In genomic region chr20:45834797-45835161, GRCh38 we compare ENCODE assay signal across 9 cellular contexts. TPM values are rescaled to one million over a fixed set of nuclear protein-coding genes. Genes with fewer than 3 reads are reported as not detected.
DNase-seq lines count a peak whose midpoint lies in the region; ATAC-seq and TF ChIP-seq lines count a peak whose summit lies in the region.
"Had no signal": no experiment of that assay in that cellular context is flagged by ENCODE, and none has a peak within 500 bp of the region (broad histone marks: within the 10 kb centered on the region; RNA-seq: fewer than 3 reads in every experiment).

No MANE protein-coding gene starts in this region.

- no peaks in the 10 kb centered on the region for H3K9me3 Mint-ChIP-seq in activated T-cell treated with anti-CD3 and anti-CD28 coated beads, Interleukin-2, amount 50 U/mL, for 24 hours

- H3K9me3 ChIP-seq in lower lobe of right lung (no peaks in the 10 kb centered on the region), thoracic aorta (no peaks in the 10 kb centered on the region)

- DNase-seq in activated T-cell treated with anti-CD3 and anti-CD28 coated beads, Interleukin-2, amount 50 U/mL, for 24 hours, result no peak
- no peak for DNase-seq in activated T-cell treated with anti-CD3 and anti-CD28 coated beads, Interleukin-2, amount 50 U/mL, for 48 hours
- DNase-seq in caudate nucleus (lab: John Stamatoyannopoulos, UW), result no peak
- DNase-seq in lower lobe of right lung, result no peak
- no peak for DNase-seq in thoracic aorta (ENCODE audit: low spot score)
- DNase-seq in putamen (ENCODE audit: low spot score), result no peak

- H3K4me1 ChIP-seq in lower lobe of right lung, result peaks cover 46% of the 10 kb centered on the region
- peaks cover 18 to 45% of the 10 kb centered on the region in 2 donors for H3K4me1 ChIP-seq in thoracic aorta (ENCODE audit: control insufficient read depth in 1 of 2, low read depth in 2 of 2)

- peak overlapping the region; percentile 84 for H3K27ac ChIP-seq in caudate nucleus (ENCODE audit: low read depth, low read length)
- peak overlapping the region; percentile 95 for H3K27ac ChIP-seq in lower lobe of right lung
- peak overlapping the region; percentile 93 to 98 for H3K27ac ChIP-seq in thoracic aorta
- H3K27ac ChIP-seq: KMS-11 had no signal

- no peak overlapping the region for H3K27ac Mint-ChIP-seq in activated T-cell treated with anti-CD3 and anti-CD28 coated beads, Interleukin-2, amount 50 U/mL, for 24 hours

- no peaks in the 10 kb centered on the region for H3K27me3 ChIP-seq in lower lobe of right lung (ENCODE audit: low read depth)
- no peaks in the 10 kb centered on the region for H3K27me3 ChIP-seq in thoracic aorta (replicated peaks; ENCODE audit: insufficient read depth)

- H3K27me3 Mint-ChIP-seq in activated T-cell treated with anti-CD3 and anti-CD28 coated beads, Interleukin-2, amount 50 U/mL, for 24 hours, result no peaks in the 10 kb centered on the region

- H3K36me3 ChIP-seq in lower lobe of right lung (peaks cover 6% of the 10 kb centered on the region), thoracic aorta (peaks cover 8% of the 10 kb centered on the region)

- peaks cover 12% of the 10 kb centered on the region for H3K4me1 Mint-ChIP-seq in activated T-cell treated with anti-CD3 and anti-CD28 coated beads, Interleukin-2, amount 50 U/mL, for 24 hours (ENCODE audit: low read depth)

- ATAC-seq in lower lobe of right lung, result no peak
- no peak for ATAC-seq in thoracic aorta (ENCODE audit: insufficient number of reproducible peaks, low FRiP score, low read depth)
- ATAC-seq in HG02588 (IDR thresholded peaks at IDR 0.05; ENCODE audit: unreplicated experiment), result no peak
- ATAC-seq in GM18909 (IDR thresholded peaks at IDR 0.05; ENCODE audit: poor library complexity, unreplicated experiment), result no peak

- intact Hi-C loops in lower lobe of right lung (cut with DNase I), result no loop called here

- H3K4me3 Mint-ChIP-seq in activated T-cell treated with anti-CD3 and anti-CD28 coated beads, Interleukin-2, amount 50 U/mL, for 24 hours, result peak overlapping the region; percentile 71

- no peak for TF ChIP-seq CTCF in lower lobe of right lung (IDR thresholded peaks at IDR 0.05)
- TF ChIP-seq CTCF in thoracic aorta (IDR thresholded peaks at IDR 0.05), result no peak

- H3K36me3 Mint-ChIP-seq in activated T-cell treated with anti-CD3 and anti-CD28 coated beads, Interleukin-2, amount 50 U/mL, for 24 hours (ENCODE audit: low read depth), result no peaks in the 10 kb centered on the region

- peak overlapping the region; percentile 84 for H3K4me3 ChIP-seq in lower lobe of right lung
- peak overlapping the region; percentile 95 for H3K4me3 ChIP-seq in thoracic aorta

RNA-seq across cellular contexts. Expression of gene SNX21, which starts 1.2 kb away (rescaled TPM):
- total RNA-seq in lower lobe of right lung, result 24.1 TPM
- total RNA-seq in thoracic aorta, result 100 to 1,000 TPM in 1 of 2 donors, 10 to 100 TPM in 1; 78.2 to 133 TPM

RNA-seq across cellular contexts. Expression of gene TNNC2, which starts 7.7 kb away (rescaled TPM):
- total RNA-seq in lower lobe of right lung (not detected), thoracic aorta (not detected)

RNA-seq across cellular contexts. Expression of gene UBE2C, which starts 22.3 kb away (rescaled TPM):
- total RNA-seq in lower lobe of right lung, result 3.5 TPM
- total RNA-seq in thoracic aorta, result not detected

RNA-seq across cellular contexts. Expression of gene ACOT8, which starts 22.4 kb away (rescaled TPM):
- total RNA-seq in lower lobe of right lung, result 25.6 TPM
- total RNA-seq in thoracic aorta, result 10 to 100 TPM; 20.5 to 45.2 TPM

RNA-seq across cellular contexts. Expression of gene ZSWIM3, which starts 22.6 kb away (rescaled TPM):
- total RNA-seq in lower lobe of right lung, result 3.0 TPM
- 1 to 10 TPM; 3.0 to 6.1 TPM for total RNA-seq in thoracic aorta
